2 cellular contexts compared by ENCODE assay signal in the genomic region with DNA sequence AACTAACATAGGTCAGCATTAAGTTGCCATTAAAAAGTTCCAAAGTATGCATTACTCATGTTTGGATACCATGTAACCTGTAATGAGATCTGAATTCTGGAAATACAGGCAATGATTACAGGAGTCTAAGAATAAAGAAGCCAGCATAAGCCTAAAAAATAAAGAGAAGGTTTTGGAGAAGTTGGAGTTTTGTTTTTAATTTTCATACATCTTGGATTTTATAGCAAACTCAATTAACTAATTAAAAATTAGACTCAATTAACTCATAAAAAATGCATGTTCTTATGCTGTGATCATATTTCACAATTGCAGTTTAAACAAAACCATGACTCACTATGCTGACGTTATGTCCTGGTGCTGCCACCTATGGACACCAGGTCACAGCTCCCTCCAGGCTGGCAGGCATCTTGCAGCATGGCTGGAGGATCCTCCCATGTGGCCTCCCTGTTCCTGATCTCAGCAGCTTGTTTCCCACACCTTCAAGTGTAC.
TF ChIP-seq lines count a peak whose summit lies in the region.

No MANE protein-coding gene starts in this region.

TF ChIP-seq in HEK293, 187 proteins besides CTCF, POLR2A, EP300 and RAD21 (continued from another document and continues in another):
- TF ChIP-seq, protein P1, sequence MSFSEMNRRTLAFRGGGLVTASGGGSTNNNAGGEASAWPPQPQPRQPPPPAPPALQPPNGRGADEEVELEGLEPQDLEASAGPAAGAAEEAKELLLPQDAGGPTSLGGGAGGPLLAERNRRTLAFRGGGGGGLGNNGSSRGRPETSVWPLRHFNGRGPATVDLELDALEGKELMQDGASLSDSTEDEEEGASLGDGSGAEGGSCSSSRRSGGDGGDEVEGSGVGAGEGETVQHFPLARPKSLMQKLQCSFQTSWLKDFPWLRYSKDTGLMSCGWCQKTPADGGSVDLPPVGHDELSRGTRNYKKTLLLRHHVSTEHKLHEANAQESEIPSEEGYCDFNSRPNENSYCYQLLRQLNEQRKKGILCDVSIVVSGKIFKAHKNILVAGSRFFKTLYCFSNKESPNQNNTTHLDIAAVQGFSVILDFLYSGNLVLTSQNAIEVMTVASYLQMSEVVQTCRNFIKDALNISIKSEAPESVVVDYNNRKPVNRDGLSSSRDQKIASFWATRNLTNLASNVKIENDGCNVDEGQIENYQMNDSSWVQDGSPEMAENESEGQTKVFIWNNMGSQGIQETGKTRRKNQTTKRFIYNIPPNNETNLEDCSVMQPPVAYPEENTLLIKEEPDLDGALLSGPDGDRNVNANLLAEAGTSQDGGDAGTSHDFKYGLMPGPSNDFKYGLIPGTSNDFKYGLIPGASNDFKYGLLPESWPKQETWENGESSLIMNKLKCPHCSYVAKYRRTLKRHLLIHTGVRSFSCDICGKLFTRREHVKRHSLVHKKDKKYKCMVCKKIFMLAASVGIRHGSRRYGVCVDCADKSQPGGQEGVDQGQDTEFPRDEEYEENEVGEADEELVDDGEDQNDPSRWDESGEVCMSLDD (tag by site-specific recombination; IDR thresholded peaks at IDR 0.05): no peak
- no peak for TF ChIP-seq ZXDB (tag by site-specific recombination; IDR thresholded peaks at IDR 0.05)
- TF ChIP-seq ZBTB8A (tag by site-specific recombination; IDR thresholded peaks at IDR 0.05): no peak
- no peak for TF ChIP-seq KLF10 (tag by site-specific recombination; IDR thresholded peaks at IDR 0.05)
- TF ChIP-seq WT1 (tag by site-specific recombination; IDR thresholded peaks at IDR 0.05): no peak; the same call in 1 of the 2 replicates
- TF ChIP-seq, protein P2, sequence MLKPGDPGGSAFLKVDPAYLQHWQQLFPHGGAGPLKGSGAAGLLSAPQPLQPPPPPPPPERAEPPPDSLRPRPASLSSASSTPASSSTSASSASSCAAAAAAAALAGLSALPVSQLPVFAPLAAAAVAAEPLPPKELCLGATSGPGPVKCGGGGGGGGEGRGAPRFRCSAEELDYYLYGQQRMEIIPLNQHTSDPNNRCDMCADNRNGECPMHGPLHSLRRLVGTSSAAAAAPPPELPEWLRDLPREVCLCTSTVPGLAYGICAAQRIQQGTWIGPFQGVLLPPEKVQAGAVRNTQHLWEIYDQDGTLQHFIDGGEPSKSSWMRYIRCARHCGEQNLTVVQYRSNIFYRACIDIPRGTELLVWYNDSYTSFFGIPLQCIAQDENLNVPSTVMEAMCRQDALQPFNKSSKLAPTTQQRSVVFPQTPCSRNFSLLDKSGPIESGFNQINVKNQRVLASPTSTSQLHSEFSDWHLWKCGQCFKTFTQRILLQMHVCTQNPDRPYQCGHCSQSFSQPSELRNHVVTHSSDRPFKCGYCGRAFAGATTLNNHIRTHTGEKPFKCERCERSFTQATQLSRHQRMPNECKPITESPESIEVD (tag by site-specific recombination; IDR thresholded peaks at IDR 0.05): peak; percentile 62
- TF ChIP-seq, protein P3, sequence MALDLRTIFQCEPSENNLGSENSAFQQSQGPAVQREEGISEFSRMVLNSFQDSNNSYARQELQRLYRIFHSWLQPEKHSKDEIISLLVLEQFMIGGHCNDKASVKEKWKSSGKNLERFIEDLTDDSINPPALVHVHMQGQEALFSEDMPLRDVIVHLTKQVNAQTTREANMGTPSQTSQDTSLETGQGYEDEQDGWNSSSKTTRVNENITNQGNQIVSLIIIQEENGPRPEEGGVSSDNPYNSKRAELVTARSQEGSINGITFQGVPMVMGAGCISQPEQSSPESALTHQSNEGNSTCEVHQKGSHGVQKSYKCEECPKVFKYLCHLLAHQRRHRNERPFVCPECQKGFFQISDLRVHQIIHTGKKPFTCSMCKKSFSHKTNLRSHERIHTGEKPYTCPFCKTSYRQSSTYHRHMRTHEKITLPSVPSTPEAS (tag by site-specific recombination; IDR thresholded peaks at IDR 0.05): no peak
- TF ChIP-seq ZNF121 (tag by site-specific recombination; IDR thresholded peaks at IDR 0.05): no peak
- TF ChIP-seq, protein P4, sequence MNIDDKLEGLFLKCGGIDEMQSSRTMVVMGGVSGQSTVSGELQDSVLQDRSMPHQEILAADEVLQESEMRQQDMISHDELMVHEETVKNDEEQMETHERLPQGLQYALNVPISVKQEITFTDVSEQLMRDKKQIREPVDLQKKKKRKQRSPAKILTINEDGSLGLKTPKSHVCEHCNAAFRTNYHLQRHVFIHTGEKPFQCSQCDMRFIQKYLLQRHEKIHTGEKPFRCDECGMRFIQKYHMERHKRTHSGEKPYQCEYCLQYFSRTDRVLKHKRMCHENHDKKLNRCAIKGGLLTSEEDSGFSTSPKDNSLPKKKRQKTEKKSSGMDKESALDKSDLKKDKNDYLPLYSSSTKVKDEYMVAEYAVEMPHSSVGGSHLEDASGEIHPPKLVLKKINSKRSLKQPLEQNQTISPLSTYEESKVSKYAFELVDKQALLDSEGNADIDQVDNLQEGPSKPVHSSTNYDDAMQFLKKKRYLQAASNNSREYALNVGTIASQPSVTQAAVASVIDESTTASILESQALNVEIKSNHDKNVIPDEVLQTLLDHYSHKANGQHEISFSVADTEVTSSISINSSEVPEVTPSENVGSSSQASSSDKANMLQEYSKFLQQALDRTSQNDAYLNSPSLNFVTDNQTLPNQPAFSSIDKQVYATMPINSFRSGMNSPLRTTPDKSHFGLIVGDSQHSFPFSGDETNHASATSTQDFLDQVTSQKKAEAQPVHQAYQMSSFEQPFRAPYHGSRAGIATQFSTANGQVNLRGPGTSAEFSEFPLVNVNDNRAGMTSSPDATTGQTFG (tag by site-specific recombination; IDR thresholded peaks at IDR 0.05; ENCODE audit: borderline replicate concordance): no peak
- TF ChIP-seq FEZF1 (tag by site-specific recombination; IDR thresholded peaks at IDR 0.05): no peak
- no peak for TF ChIP-seq ZNF610 (tag by site-specific recombination; IDR thresholded peaks at IDR 0.05; ENCODE audit: borderline replicate concordance)
- TF ChIP-seq ZNF596 (tag by site-specific recombination; IDR thresholded peaks at IDR 0.05): no peak
- TF ChIP-seq ZNF248 (tag by site-specific recombination; IDR thresholded peaks at IDR 0.05): no peak
- TF ChIP-seq GFI1B (tag by site-specific recombination; IDR thresholded peaks at IDR 0.05): no peak
- 0 out of 2 replicates have a peak, but pooled peaks have one; percentile 42 for TF ChIP-seq ZNF561 (tag by site-specific recombination; IDR thresholded peaks at IDR 0.05; ENCODE audit: borderline replicate concordance)
- no peak for TF ChIP-seq ZNF626 (tag by site-specific recombination; IDR thresholded peaks at IDR 0.05)
- TF ChIP-seq, protein P5, sequence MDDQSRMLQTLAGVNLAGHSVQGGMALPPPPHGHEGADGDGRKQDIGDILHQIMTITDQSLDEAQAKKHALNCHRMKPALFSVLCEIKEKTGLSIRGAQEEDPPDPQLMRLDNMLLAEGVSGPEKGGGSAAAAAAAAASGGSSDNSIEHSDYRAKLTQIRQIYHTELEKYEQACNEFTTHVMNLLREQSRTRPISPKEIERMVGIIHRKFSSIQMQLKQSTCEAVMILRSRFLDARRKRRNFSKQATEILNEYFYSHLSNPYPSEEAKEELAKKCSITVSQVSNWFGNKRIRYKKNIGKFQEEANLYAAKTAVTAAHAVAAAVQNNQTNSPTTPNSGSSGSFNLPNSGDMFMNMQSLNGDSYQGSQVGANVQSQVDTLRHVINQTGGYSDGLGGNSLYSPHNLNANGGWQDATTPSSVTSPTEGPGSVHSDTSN (CRISPR knock-in tag; IDR thresholded peaks at IDR 0.05): no peak
- no peak for TF ChIP-seq HOXD13 (CRISPR knock-in tag; IDR thresholded peaks at IDR 0.05; ENCODE audit: borderline replicate concordance)
- TF ChIP-seq ZNF521 (tag by site-specific recombination; IDR thresholded peaks at IDR 0.05): no peak
- TF ChIP-seq ZFP69B (tag by site-specific recombination; IDR thresholded peaks at IDR 0.05): 0 out of 2 replicates have a peak, but pooled peaks have one; percentile 32
- TF ChIP-seq ZBTB21 (tag by site-specific recombination; IDR thresholded peaks at IDR 0.05): peak; percentile 84

TF ChIP-seq in H1, 55 proteins besides CTCF, POLR2A, EP300 and RAD21 (continued from another document):
- TF ChIP-seq, protein P6, sequence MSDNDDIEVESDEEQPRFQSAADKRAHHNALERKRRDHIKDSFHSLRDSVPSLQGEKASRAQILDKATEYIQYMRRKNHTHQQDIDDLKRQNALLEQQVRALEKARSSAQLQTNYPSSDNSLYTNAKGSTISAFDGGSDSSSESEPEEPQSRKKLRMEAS (IDR thresholded peaks at IDR 0.05): peak; percentile 24; the same call in 1 of the 2 replicates
- peak; percentile 74; the same call in 1 of the 2 replicates for TF ChIP-seq JUND (IDR thresholded peaks at IDR 0.05; ENCODE audit: low read length)
TF ChIP-seq in H1: peak in this region for 3.
